ENCODE assay signal across 10 cellular contexts in the genomic region with DNA sequence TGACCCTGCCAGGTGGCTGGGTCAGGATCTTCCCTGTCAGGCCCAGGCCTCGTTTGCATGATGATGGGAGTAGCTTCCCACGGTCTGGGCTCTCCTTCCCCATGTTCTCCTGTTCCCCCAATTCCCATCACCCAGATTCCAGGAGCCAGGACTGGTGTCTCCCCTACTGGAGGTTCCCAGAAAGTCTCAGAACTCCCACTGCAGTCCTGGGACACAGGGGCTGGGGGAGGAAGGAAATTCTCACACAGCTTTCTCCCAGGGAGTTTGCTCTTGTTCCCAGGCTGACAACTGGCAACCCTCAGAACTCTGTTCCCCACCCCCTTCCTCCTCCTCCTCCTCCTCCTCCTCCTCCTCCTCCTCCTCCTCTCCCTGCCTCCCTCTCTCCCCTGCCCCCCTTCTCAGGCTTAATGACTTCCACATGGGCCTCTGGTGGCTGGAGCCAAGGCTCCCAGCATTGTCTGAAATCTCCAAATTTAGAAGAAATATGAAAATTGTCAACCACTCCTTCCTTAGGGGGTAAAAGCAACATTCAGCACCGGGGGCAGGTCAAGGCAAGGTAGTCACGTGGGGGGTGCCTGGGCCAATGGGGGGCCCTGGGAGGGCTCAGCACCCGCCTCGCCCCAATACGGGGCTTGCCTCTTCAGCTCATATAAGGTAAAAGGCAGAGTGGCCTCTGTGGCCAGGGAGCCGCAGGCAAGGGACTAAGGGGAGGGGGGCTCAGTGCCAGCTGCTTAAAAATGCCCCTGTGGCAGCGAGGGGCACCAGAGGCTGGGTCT. TPM values are rescaled to one million over a fixed set of nuclear protein-coding genes. Genes with fewer than 3 reads are reported as not detected.
DNase-seq lines count a peak whose midpoint lies in the region; ATAC-seq, FAIRE-seq and TF ChIP-seq lines count a peak whose summit lies in the region.
"Had no signal": no experiment of that assay in that cellular context is flagged by ENCODE, and none has a peak within 500 bp of the region (broad histone marks: within the 10 kb centered on the region; RNA-seq: fewer than 3 reads in every experiment).

No MANE protein-coding gene starts in this region.

- WGBS in GM12878 (ENCODE audit: insufficient coverage, insufficient replicate concordance, low lambda C conversion rate, missing lambda C conversion rate), result 16% methylated on average over 9 of the region's 9 CpGs

- H3K4me2 ChIP-seq in DOHH2 (ENCODE audit: low read length), result peak overlapping the region; percentile 14
- H3K4me2 ChIP-seq in GM12878 (ENCODE audit: control insufficient read depth, insufficient read depth), result no peak overlapping the region

- H3K9me2 ChIP-seq in DOHH2 (replicated peaks; ENCODE audit: control insufficient read depth, low read length), result no peaks in the 10 kb centered on the region

- peaks cover 34% of the 10 kb centered on the region for H3K27me3 ChIP-seq in DOHH2 (ENCODE audit: control insufficient read depth, low read length)
- H3K27me3 ChIP-seq in GM12878 (replicated peaks in 1 of 2; ENCODE audit: control insufficient read depth in 2 of 2, insufficient read depth in 2 of 2, low read length in 1 of 2), result peaks cover 0 to 2% of the 10 kb centered on the region in 2 experiments; a peak in 2 of 4 replicates
- no peaks in the 10 kb centered on the region for H3K27me3 ChIP-seq in rectal smooth muscle tissue (ENCODE audit: control insufficient read depth, insufficient read depth, low read length)
- H3K27me3 ChIP-seq: neutrophil had no signal

- H3K79me2 ChIP-seq in DOHH2 (ENCODE audit: control insufficient read depth, low read length) (no peaks in the 10 kb centered on the region), GM12878 (ENCODE audit: control insufficient read depth, insufficient read depth, low read length) (no peaks in the 10 kb centered on the region)

- BruUV-seq in GM12878 (replicated peaks; lab: Mats Ljungman, UMichigan), result no TSS peak

- H3K27ac ChIP-seq in DOHH2 (ENCODE audit: low read depth, low read length) (no peak overlapping the region), GM12878 (ENCODE audit: control insufficient read depth, insufficient read depth) (no peak overlapping the region), rectal smooth muscle tissue (ENCODE audit: low read depth, low read length) (peak overlapping the region; percentile 99)
- H3K27ac ChIP-seq: neutrophil had no signal

- TF ChIP-seq RAD21 in GM12878 (IDR thresholded peaks at IDR 0.05; ENCODE audit: insufficient read depth, low read depth, low read length), result no peak

- H3K4me3 ChIP-seq in DOHH2 (ENCODE audit: low read length) (no peak overlapping the region), GM12878 (no peak overlapping the region), rectal smooth muscle tissue (ENCODE audit: low read length) (peak overlapping the region; percentile 93)

- in situ Hi-C loops in GM12878 (cut with MboI), result no loop called here

- FAIRE-seq in GM12878 (lab: Jason Lieb, UNC), result no peak

- SMC1A ChIA-PET in GM12878 (lab: Charles Lee; ENCODE audit: uncharacterized antibody, unreplicated experiment), result interaction anchor here (1.4 kb wide), 1 partner anchor 21 kb away, joined by 4 read pairs; no protein-coding TSS in a partner anchor

- H4K20me1 ChIP-seq in DOHH2 (ENCODE audit: control insufficient read depth, insufficient read depth, low read depth, low read length), result no peaks in the 10 kb centered on the region
- H4K20me1 ChIP-seq in GM12878 (ENCODE audit: control insufficient read depth, insufficient read depth), result no peaks in the 10 kb centered on the region

- H3K9ac ChIP-seq in GM12878 (ENCODE audit: control insufficient read depth, insufficient read depth, low read length) (no peak overlapping the region), rectal smooth muscle tissue (ENCODE audit: low read length) (peak overlapping the region; percentile 98)

- no peaks in the 10 kb centered on the region for H3K36me3 ChIP-seq in DOHH2 (ENCODE audit: control insufficient read depth, low read length)
- H3K36me3 ChIP-seq in GM12878 (ENCODE audit: control insufficient read depth in 2 of 2, insufficient read depth in 2 of 2, low read length in 1 of 2), result no peaks in the 10 kb centered on the region
- peaks cover 39% of the 10 kb centered on the region for H3K36me3 ChIP-seq in rectal smooth muscle tissue (ENCODE audit: control insufficient read depth, insufficient read depth, low read length)
- H3K36me3 ChIP-seq: neutrophil had no signal

- POLR2A ChIA-PET in GM12878 (lab: Charles Lee), result interaction anchor here (0.6 to 0.7 kb wide), 2 partner anchors 83 to 617 kb away, joined by 3 to 4 read pairs; no protein-coding TSS in a partner anchor

- no peaks in the 10 kb centered on the region for H3F3A ChIP-seq in DOHH2 (ENCODE audit: control insufficient read depth, insufficient read depth)

- RAD21 ChIA-PET in GM12878 (lab: Charles Lee; ENCODE audit: unreplicated experiment), result no interaction called here

- H3K9me3 ChIP-seq in DOHH2 (ENCODE audit: control insufficient read depth, insufficient read depth, low read length) (no peaks in the 10 kb centered on the region), GM12878 (replicated peaks; ENCODE audit: control insufficient read depth, insufficient read depth, low read length) (no peaks in the 10 kb centered on the region)
- H3K9me3 ChIP-seq: neutrophil had no signal

- CTCF ChIA-PET in GM12878 (lab: Yijun Ruan, JAX), result interaction anchor here (1.3 to 1.4 kb wide), 2 partner anchors 11 to 25 kb away, joined by 3 to 7 read pairs; no protein-coding TSS in a partner anchor

- H3K4me1 ChIP-seq in DOHH2 (ENCODE audit: control insufficient read depth, low read length), result peaks cover 7% of the 10 kb centered on the region; the same call in 1 of the 2 replicates
- H3K4me1 ChIP-seq in GM12878 (ENCODE audit: control insufficient read depth, insufficient read depth, low read length), result no peaks in the 10 kb centered on the region
- H3K4me1 ChIP-seq in rectal smooth muscle tissue (ENCODE audit: control insufficient read depth, insufficient read depth, low read length), result peaks cover 28% of the 10 kb centered on the region

- TF ChIP-seq POLR2A in GM12878 (IDR thresholded peaks at IDR 0.05; ENCODE audit: low read depth, low read length), result no peak

- DNase-seq in GM12878 (ENCODE audit: low read depth, low spot score) (no peak), left ventricle myocardium superior (peak; percentile 79), glomerular visceral epithelial cell (ENCODE audit: extremely low spot score) (no peak), NCI-H446 treated with DMSO at 0.1 percent for 48 hours (lab: John Stamatoyannopoulos, UW) (no peak), NCI-H2029 (lab: John Stamatoyannopoulos, UW) (no peak)

- intact Hi-C loops in GM12878 (cut with micrococcal nuclease; ENCODE audit: unreplicated experiment), result no loop called here
- intact Hi-C loops in left ventricle myocardium superior (cut with micrococcal nuclease), result no loop called here

- no peak for TF ChIP-seq EP300 in GM12878 (IDR thresholded peaks at IDR 0.05; ENCODE audit: borderline replicate concordance in 1 of 2, control insufficient read depth in 1 of 2, low read depth in 2 of 2, low read length in 2 of 2)

- TF ChIP-seq CTCF in DOHH2 (IDR thresholded peaks at IDR 0.05; ENCODE audit: low read depth, low read length, poor library complexity, severe bottlenecking) (no peak), GM12878 (IDR thresholded peaks at IDR 0.05 in 2 of 3, conservative IDR thresholded peaks at IDR 0.05 in 1 of 3; ENCODE audit: control insufficient read depth in 2 of 3, extremely low read depth in 1 of 3, insufficient read depth in 1 of 3, low read depth in 3 of 3, low read length in 3 of 3) (no peak)

- no peak overlapping the region for H2AFZ ChIP-seq in GM12878 (ENCODE audit: control insufficient read depth, low read depth, low read length)

- ATAC-seq in GM12878 (peak; percentile 50), left ventricle myocardium superior (peak; percentile 88), HG03159 (IDR thresholded peaks at IDR 0.05; ENCODE audit: unreplicated experiment) (no peak)

RNA-seq across cellular contexts. Expression of a gene that starts 27.3 kb away (rescaled TPM):
- not detected in 2 replicates for total RNA-seq in GM12878 (2013; cell fraction: nucleolus; rRNA removed)
- total RNA-seq in GM12878 (2014; rRNA removed) (not detected in 2 replicates), GM12878 (2014; rRNA removed; fragmentation: Illumina TruSeq; extraction: Trizol) (not detected in 2 replicates), GM12878 (2021) (not detected in 2 replicates), left ventricle myocardium superior (not detected)
- polyA plus RNA-seq in GM12878 (2011; ENCODE audit: low read depth), result not detected
- polyA plus RNA-seq in GM12878 (2011; rRNA removed) (not detected in 2 replicates), GM12878 (2014; fragmentation: Illumina TruSeq; extraction: Trizol) (not detected in 2 replicates), GM12878 (2014; fragmentation: Nextera tagmentation; extraction: Ambion mirVana) (not detected), GM12878 (2014; rRNA removed) (not detected in 2 replicates), GM12878 (2016; fragmentation: Nextera tagmentation; extraction: Ambion mirVana) (not detected)
- 0.13 and 0.22 TPM in 2 replicates for polyA plus RNA-seq in GM12878 (2011; cell fraction: cytosol; rRNA removed)
- polyA plus RNA-seq in GM12878 (2011; cell fraction: nucleus; rRNA removed), result 0.22 TPM in 1 of 2 replicates, not detected in the other
- polyA plus RNA-seq in GM12878 (2012), result 0.18 TPM in 1 of 2 replicates, not detected in the other
- polyA minus RNA-seq in GM12878 (2011; rRNA and poly(A)+ RNA removed), result not detected in 2 replicates
- polyA minus RNA-seq in GM12878 (2011; cell fraction: cytosol; rRNA and poly(A)+ RNA removed), result not detected in 2 replicates
- polyA minus RNA-seq in GM12878 (2011; cell fraction: nucleus; rRNA and poly(A)+ RNA removed), result not detected in 2 replicates
- total RNA-seq: cerebellum had no signal

RNA-seq across cellular contexts. Expression of a gene that starts 48.5 kb away (rescaled TPM):
- total RNA-seq in GM12878 (2013; cell fraction: nucleolus; rRNA removed), result 15.2 and 16.0 TPM in 2 replicates
- total RNA-seq in GM12878 (2014; rRNA removed) (12.4 and 13.4 TPM in 2 replicates), GM12878 (2014; rRNA removed; fragmentation: Illumina TruSeq; extraction: Trizol) (10.3 and 10.5 TPM in 2 replicates), GM12878 (2021) (13.4 and 13.5 TPM in 2 replicates), left ventricle myocardium superior (2.6 TPM)
- polyA plus RNA-seq in GM12878 (2011; ENCODE audit: low read depth), result 7.8 TPM
- polyA plus RNA-seq in GM12878 (2011; rRNA removed) (8.0 and 9.6 TPM in 2 replicates), GM12878 (2014; fragmentation: Illumina TruSeq; extraction: Trizol) (12.6 and 15.4 TPM in 2 replicates), GM12878 (2014; fragmentation: Nextera tagmentation; extraction: Ambion mirVana) (1 to 10 TPM; 2.9 to 5.4 TPM), GM12878 (2014; rRNA removed) (14.6 and 14.8 TPM in 2 replicates), GM12878 (2016; fragmentation: Nextera tagmentation; extraction: Ambion mirVana) (10 to 100 TPM; 15.3 to 17.0 TPM)
- polyA plus RNA-seq in GM12878 (2011; cell fraction: cytosol; rRNA removed), result 10.3 and 12.5 TPM in 2 replicates
- 19.6 and 29.1 TPM in 2 replicates for polyA plus RNA-seq in GM12878 (2011; cell fraction: nucleus; rRNA removed)
- 10.3 and 10.5 TPM in 2 replicates for polyA plus RNA-seq in GM12878 (2012)
- 7.7 and 10.1 TPM in 2 replicates for polyA minus RNA-seq in GM12878 (2011; rRNA and poly(A)+ RNA removed)
- polyA minus RNA-seq in GM12878 (2011; cell fraction: cytosol; rRNA and poly(A)+ RNA removed), result 1.7 and 1.9 TPM in 2 replicates
- 8.5 and 11.9 TPM in 2 replicates for polyA minus RNA-seq in GM12878 (2011; cell fraction: nucleus; rRNA and poly(A)+ RNA removed)
